8 cellular contexts compared by ENCODE assay signal in genomic region chr2:74835831-74836674, GRCh38. TPM values are rescaled to one million over a fixed set of nuclear protein-coding genes. Genes with fewer than 3 reads are reported as not detected.
DNase-seq lines count a peak whose midpoint lies in the region; ATAC-seq and TF ChIP-seq lines count a peak whose summit lies in the region.

No MANE protein-coding gene starts in this region.

- in situ Hi-C loops in HAP-1 (cut with MboI; ENCODE audit: low sequenced_read_pairs): no loop called here

- CTCF ChIA-PET in WTC11 (lab: Charles Lee): interaction anchor here (0.6 to 4.4 kb wide), 35 partner anchors 9 to 805 kb away, joined by 3 to 60 read pairs (median 4); no protein-coding TSS in a partner anchor

- peaks cover 58% of the 10 kb centered on the region for H3K4me1 Mint-ChIP-seq in WTC11

- H3K4me1 ChIP-seq in HAP-1: peaks cover 13% of the 10 kb centered on the region

- peak; percentile 13 for ATAC-seq in WTC11
- ATAC-seq in GM18909 (IDR thresholded peaks at IDR 0.05; ENCODE audit: poor library complexity, unreplicated experiment): no peak

- H3K9me3 ChIP-seq in HAP-1: no peaks in the 10 kb centered on the region

- peaks cover 4% of the 10 kb centered on the region; the same call in 1 of the 2 replicates for H3K36me3 ChIP-seq in HAP-1 (replicated peaks)

- no peaks in the 10 kb centered on the region for H3K27me3 Mint-ChIP-seq in WTC11 (ENCODE audit: low read depth)

- H3K27ac Mint-ChIP-seq in WTC11: peak overlapping the region; percentile 95

- H3K27me3 ChIP-seq in HAP-1 (ENCODE audit: low read depth): no peaks in the 10 kb centered on the region

- peak; percentile 77 for TF ChIP-seq CTCF in WTC11 (IDR thresholded peaks at IDR 0.05)

- no peaks in the 10 kb centered on the region for H3K9me3 Mint-ChIP-seq in WTC11

- peak overlapping the region; percentile 89 for H3K4me3 ChIP-seq in HAP-1

- DNase-seq in NCI-H187 treated with DMSO at 0.1 percent for 48 hours (lab: John Stamatoyannopoulos, UW) (peak; percentile 32), NCI-H187 (lab: John Stamatoyannopoulos, UW) (no peak), HAP-1 (ENCODE audit: low spot score in 2 of 2) (peak; percentile 50 to 79), NCI-H2081 (lab: John Stamatoyannopoulos, UW) (peak; percentile 59 to 79), WTC11 (ENCODE audit: low spot score) (no peak), glomerular visceral epithelial cell (ENCODE audit: extremely low spot score) (peak; percentile 32), retina (peak; percentile 65)

- peak overlapping the region; percentile 86 for H3K4me3 Mint-ChIP-seq in WTC11

- peaks cover 9% of the 10 kb centered on the region for H3K36me3 Mint-ChIP-seq in WTC11

- POLR2A ChIA-PET in WTC11 (lab: Charles Lee): interaction anchor here (0.7 to 2.6 kb wide), 10 partner anchors 10 to 189 kb away, joined by 3 to 13 read pairs (median 5); no protein-coding TSS in a partner anchor

TF ChIP-seq in WTC11, 78 proteins besides CTCF, POLR2A, EP300 and RAD21:
- TF ChIP-seq GABPB1 (CRISPR knock-in tag; IDR thresholded peaks at IDR 0.05) (0 out of 2 replicates have a peak, but pooled peaks have one; percentile 12), KAT7 (CRISPR knock-in tag; IDR thresholded peaks at IDR 0.05; ENCODE audit: borderline replicate concordance) (no peak)
TF ChIP-seq in WTC11: peak in this region for 1.

RNA-seq across cellular contexts. Expression of gene HK2, which starts 2.1 kb away (rescaled TPM):
- 61.6 to 74.5 TPM (median 73.9 TPM) in 3 replicates for total RNA-seq in WTC11 (2021)

Comparison
In these comparisons a context has a peak if more than half of its experiments do, and no peak if none do; other contexts are left out.
1. DNase-seq: peak in NCI-H187 treated with DMSO at 0.1 percent for 48 hours (single experiment), HAP-1 (2 of 2), NCI-H2081 (2 of 2), glomerular visceral epithelial cell (single experiment) and retina (single experiment); none in NCI-H187 (0 of 2) and WTC11 (single experiment).